ENCODE assay signal across 20 cellular contexts in the genomic region with DNA sequence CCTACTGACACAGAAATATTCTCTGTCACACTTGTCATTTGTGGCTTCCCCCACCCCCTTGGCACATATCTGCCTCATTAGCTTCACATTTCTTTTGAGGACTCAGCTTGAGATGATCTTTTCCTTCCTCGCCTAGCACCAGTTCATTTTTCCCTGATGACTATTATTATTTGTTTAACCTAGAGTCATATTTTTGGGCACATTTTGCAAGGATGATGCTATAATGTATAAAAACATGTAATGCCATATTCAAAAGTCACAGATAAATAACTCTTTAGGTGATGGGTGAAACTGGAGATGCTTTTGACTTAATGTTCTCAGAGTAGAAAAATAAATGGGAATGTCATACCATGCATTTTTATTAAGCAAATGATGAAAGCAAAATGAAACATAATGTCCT.
A peak's percentile ranks its signal among the peaks of the same experiment; 100 is the strongest.
DNase-seq lines count a peak whose midpoint lies in the region; ATAC-seq and TF ChIP-seq lines count a peak whose summit lies in the region.
"Had no signal": no experiment of that assay in that cellular context is flagged by ENCODE, and none has a peak within 500 bp of the region (broad histone marks: within the 10 kb centered on the region; RNA-seq: fewer than 3 reads in every experiment).

No MANE protein-coding gene starts in this region.

- ATAC-seq in PC-3 = peak; percentile 72
- ATAC-seq in GM19324 (IDR thresholded peaks at IDR 0.05; ENCODE audit: low FRiP score, unreplicated experiment) = no peak
- ATAC-seq: esophagus mucosa, heart left ventricle, left lung had no signal

- CTCF ChIA-PET in PC-3 (lab: Charles Lee) = no interaction called here

- H3K4me2 ChIP-seq in PC-3 (ENCODE audit: low read length) = no peak overlapping the region

- H3K79me2 ChIP-seq in PC-3 (ENCODE audit: low read length) = no peaks in the 10 kb centered on the region

- H3K9me3 ChIP-seq in PC-3 (ENCODE audit: low read length) = no peaks in the 10 kb centered on the region
- no peaks in the 10 kb centered on the region for H3K9me3 ChIP-seq in HAP-1
- H3K9me3 ChIP-seq: left lung had no signal

- DNase-seq in Caki2 (ENCODE audit: low read depth) (peak; percentile 40), PC-3 (peak; percentile 60), fibroblast of mammary gland (ENCODE audit: low read depth) (peak; percentile 72), skeletal muscle cell (ENCODE audit: low read depth) (peak; percentile 58), HAP-1 (ENCODE audit: low spot score in 2 of 2) (no peak), NCI-H1694 (lab: John Stamatoyannopoulos, UW) (no peak), DMS53 treated with DMSO at 0.1 percent for 48 hours (lab: John Stamatoyannopoulos, UW; ENCODE audit: unreplicated experiment) (no peak)
- DNase-seq: activated naive CD4-positive, alpha-beta T cell treated with Interleukin-2 at 50 U/mL for 16 hours; activated T-cell treated with anti-CD3 and anti-CD28 coated beads, Interleukin-2, amount 50 U/mL, for 48 hours; amygdala; DMS79 treated with DMSO at 0.1 percent for 48 hours; effector CD8-positive, alpha-beta T cell; H7; heart left ventricle; left lung; NCI-H187; NCI-H526 treated with DMSO at 0.1 percent for 48 hours; stimulated activated CD4-positive, alpha-beta T cell treated with anti-CD3 and anti-CD28 coated beads, Interleukin-1b, Interleukin-23, amount 100 ng/mL, for 48 hours had no signal

- no peaks in the 10 kb centered on the region for H3K9me2 ChIP-seq in PC-3 (replicated peaks; ENCODE audit: low read length)

- no peaks in the 10 kb centered on the region for H3K27me3 ChIP-seq in PC-3 (ENCODE audit: low read length)
- no peaks in the 10 kb centered on the region for H3K27me3 ChIP-seq in HAP-1 (ENCODE audit: low read depth)
- H3K27me3 ChIP-seq: heart left ventricle, left lung had no signal

- no peak overlapping the region for H2AFZ ChIP-seq in PC-3 (ENCODE audit: low read length)

- H3K36me3 ChIP-seq in PC-3 (ENCODE audit: low read depth, low read length) (no peaks in the 10 kb centered on the region), HAP-1 (replicated peaks) (no peaks in the 10 kb centered on the region)
- H3K36me3 ChIP-seq: heart left ventricle had no signal

- no peaks in the 10 kb centered on the region for H3K4me1 ChIP-seq in PC-3 (ENCODE audit: insufficient read depth, low read length)
- no peaks in the 10 kb centered on the region for H3K4me1 ChIP-seq in HAP-1
- H3K4me1 ChIP-seq: heart left ventricle, left lung had no signal

- H3K4me3 ChIP-seq in PC-3 (ENCODE audit: low read length) (no peak overlapping the region), fibroblast of mammary gland (ENCODE audit: control insufficient read depth, low read depth, low read length) (no peak overlapping the region), skeletal muscle cell (ENCODE audit: low read depth, low read length) (no peak overlapping the region), HAP-1 (no peak overlapping the region)
- H3K4me3 ChIP-seq: heart left ventricle, left lung had no signal

- H3F3A ChIP-seq in PC-3 (ENCODE audit: low read length, unreplicated experiment) = no peaks in the 10 kb centered on the region

- no peak overlapping the region for H3K27ac ChIP-seq in PC-3 (ENCODE audit: low read length)
- H3K27ac ChIP-seq: heart left ventricle, left lung had no signal

- in situ Hi-C loops in Caki2 (cut with HindIII; ENCODE audit: low pct_unique_long_range_greater_than_20kb, low sequenced_read_pairs) (no loop called here), HAP-1 (cut with MboI; ENCODE audit: low sequenced_read_pairs) (no loop called here)

- POLR2A ChIA-PET in PC-3 (lab: Charles Lee; ENCODE audit: unreplicated experiment) = no interaction called here

- no peaks in the 10 kb centered on the region for H4K20me1 ChIP-seq in PC-3 (ENCODE audit: low read length)

- no TSS peak for BruUV-seq in PC-3 (replicated peaks; lab: Mats Ljungman, UMichigan)

- TF ChIP-seq CTCF in PC-3 (conservative IDR thresholded peaks at IDR 0.05; ENCODE audit: low read depth, low read length) (no peak), fibroblast of mammary gland (conservative IDR thresholded peaks at IDR 0.05; ENCODE audit: control insufficient read depth, insufficient read depth, low read depth, low read length) (no peak)

- intact Hi-C loops in PC-3 (cut with micrococcal nuclease) = no loop called here

- no peak overlapping the region for H3K9ac ChIP-seq in PC-3 (ENCODE audit: low read length)

Comparison
In these comparisons a context has a peak if more than half of its experiments do, and no peak if none do; other contexts are left out.
1. DNase-seq: peak in Caki2 (single experiment), PC-3 (single experiment), fibroblast of mammary gland (single experiment) and skeletal muscle cell (single experiment); none in HAP-1 (0 of 2), NCI-H1694 (single experiment) and DMS53 treated with DMSO at 0.1 percent for 48 hours (single experiment).